In the genomic region with DNA sequence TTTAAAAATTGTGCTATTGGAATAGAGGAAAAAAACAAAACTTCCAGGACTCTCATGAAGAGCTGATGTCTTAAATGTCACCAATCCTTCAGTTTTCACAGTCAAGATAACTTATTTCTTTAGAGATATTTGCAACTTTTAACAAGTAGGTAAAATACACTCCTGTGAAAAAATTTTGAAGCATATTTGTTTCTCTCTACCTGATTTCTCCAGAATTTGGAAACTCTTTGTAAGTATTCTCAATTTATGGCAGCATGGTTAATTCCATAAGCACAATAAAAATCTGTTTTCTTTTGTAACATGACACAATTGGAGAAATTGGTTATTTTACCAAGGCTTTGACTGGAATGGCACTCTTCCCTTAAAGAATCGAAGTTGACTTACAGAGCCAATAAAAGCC, we compare ENCODE assay signal across 10 cellular contexts. TPM values are rescaled to one million over a fixed set of nuclear protein-coding genes. Genes with fewer than 3 reads are reported as not detected.
"Had no signal": no experiment of that assay in that cellular context is flagged by ENCODE, and none has a peak within 500 bp of the region (broad histone marks: within the 10 kb centered on the region; RNA-seq: fewer than 3 reads in every experiment).

No MANE protein-coding gene starts in this region.

- ATAC-seq: GM23338, HepG2 had no signal

- H3K27me3 Mint-ChIP-seq: IgD-negative memory B cell had no signal

- H3K4me3 Mint-ChIP-seq: GM23338, H9 had no signal

- H3K27ac Mint-ChIP-seq: GM23338, H9, HFFc6, IgD-negative memory B cell had no signal

- H3K9me3 Mint-ChIP-seq: HFFc6, IgD-negative memory B cell had no signal

- H3K4me3 ChIP-seq: GM23338 had no signal

- H3K27ac ChIP-seq: HL-60 had no signal

- DNase-seq: H9, HCEC 1CT, HFFc6, KBM-7 had no signal

- H3K4me2 ChIP-seq: GM23338 had no signal

RNA-seq across cellular contexts. Expression of gene CASP4, which starts 4.1 kb away (rescaled TPM):
- total RNA-seq: H1, H9 had no signal
- polyA plus RNA-seq: GM23338 had no signal

RNA-seq across cellular contexts. Expression of gene CASP5, which starts 58.7 kb away (rescaled TPM):
- total RNA-seq: GM23338, H1, H9, HepG2, HFFc6, HT1080 had no signal
- polyA plus RNA-seq: GM23338, H1, HepG2 had no signal
